15 cellular contexts compared by ENCODE assay signal in the genomic region with DNA sequence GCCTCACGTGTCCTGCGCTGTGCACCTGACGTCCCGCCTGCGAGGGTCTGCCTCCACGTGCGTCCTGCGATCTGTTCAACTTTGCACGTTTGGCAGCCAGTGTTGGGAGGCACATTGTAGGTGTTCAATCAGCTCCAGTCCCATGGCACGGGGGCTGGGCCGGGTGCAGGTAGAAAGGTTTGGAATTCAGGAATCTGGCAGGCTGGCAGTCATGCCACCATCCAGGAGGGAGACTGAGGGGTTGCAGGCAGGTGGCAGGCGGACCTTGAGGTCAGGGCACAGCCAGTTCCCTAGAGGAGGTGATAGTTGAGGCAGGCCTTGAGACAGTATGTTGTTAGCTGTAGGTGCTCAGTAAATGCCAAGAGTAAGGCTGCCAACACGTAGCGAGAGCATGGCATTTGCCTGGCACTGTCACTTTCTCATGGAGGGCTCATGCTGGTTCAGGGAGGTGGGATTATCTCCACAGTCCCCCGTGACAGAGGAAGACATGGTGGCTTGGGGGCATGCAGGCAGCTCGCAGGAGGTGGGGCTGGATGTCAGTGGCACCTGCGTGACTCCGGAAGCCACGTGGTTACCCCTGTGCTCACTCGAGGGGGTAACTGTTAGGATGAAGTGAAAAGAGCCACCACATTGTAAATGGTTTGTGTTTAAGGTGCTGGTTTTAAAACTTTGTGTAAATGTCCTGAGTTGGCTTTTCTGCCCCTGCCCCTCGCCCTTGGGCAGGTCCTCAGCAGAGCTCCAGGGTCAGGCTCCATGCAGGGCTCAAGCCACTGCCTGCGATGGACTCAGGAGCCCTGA.
"Had no signal": no experiment of that assay in that cellular context is flagged by ENCODE, and none has a peak within 500 bp of the region (broad histone marks: within the 10 kb centered on the region; RNA-seq: fewer than 3 reads in every experiment).

No MANE protein-coding gene starts in this region.

- H3K9me3 ChIP-seq: adrenal gland, esophagus squamous epithelium, pancreas, upper lobe of left lung had no signal

- H3K4me3 ChIP-seq: adrenal gland, cardiac muscle cell, esophagus squamous epithelium, neural progenitor cell, pancreas, upper lobe of left lung had no signal

- H3K27me3 ChIP-seq: adrenal gland, cardiac muscle cell, neural progenitor cell, pancreas, upper lobe of left lung had no signal

- DNase-seq: activated CD4-positive, CD25-positive, alpha-beta regulatory T cell treated with anti-CD3 and anti-CD28 coated beads, Interleukin-2, amount 50 U/mL, for 72 hours; activated T-cell treated with anti-CD3 and anti-CD28 coated beads, Interleukin-2, amount 50 U/mL, for 1 hour; adrenal gland; esophagus squamous epithelium; hippocampal formation; stimulated activated CD4-positive, alpha-beta T cell treated with anti-CD3 and anti-CD28 coated beads, Interleukin-4, amount 100 ng/mL, for 24 hours; stimulated activated naive CD4-positive, alpha-beta T cell; substantia nigra had no signal

- H3K4me1 ChIP-seq: adrenal gland had no signal

- H3K36me3 ChIP-seq: adrenal gland, cardiac muscle cell, esophagus squamous epithelium, neural progenitor cell, pancreas, upper lobe of left lung had no signal

- H3K9me3 Mint-ChIP-seq: activated naive CD4-positive, alpha-beta T cell treated with anti-CD3 and anti-CD28 coated beads, Interleukin-2, amount 50 U/mL, for 24 hours; activated T-helper 2 cell treated with anti-CD3 and anti-CD28 coated beads, Interferon-gamma antibody, Interleukin-2, Interleukin-4, amounts not matched to agents 10 μg/mL and 5 μg/mL and 100 μg/mL, durations not matched to agents 14 hours and 24 hours and 36 hours had no signal

- H3K4me3 Mint-ChIP-seq: activated naive CD4-positive, alpha-beta T cell treated with anti-CD3 and anti-CD28 coated beads, Interleukin-2, amount 50 U/mL, for 24 hours; neural progenitor cell had no signal

- H3K27ac ChIP-seq: adrenal gland, cardiac muscle cell, esophagus squamous epithelium, neural progenitor cell, pancreas, upper lobe of left lung had no signal

- H3K4me1 Mint-ChIP-seq: activated naive CD4-positive, alpha-beta T cell treated with anti-CD3 and anti-CD28 coated beads, Interleukin-2, amount 50 U/mL, for 24 hours had no signal

- H3K27ac Mint-ChIP-seq: activated naive CD4-positive, alpha-beta T cell treated with anti-CD3 and anti-CD28 coated beads, Interleukin-2, amount 50 U/mL, for 24 hours; activated T-helper 2 cell treated with anti-CD3 and anti-CD28 coated beads, Interferon-gamma antibody, Interleukin-2, Interleukin-4, amounts not matched to agents 10 μg/mL and 5 μg/mL and 100 μg/mL, durations not matched to agents 14 hours and 24 hours and 36 hours; neural progenitor cell had no signal

- H3K36me3 Mint-ChIP-seq: activated naive CD4-positive, alpha-beta T cell treated with anti-CD3 and anti-CD28 coated beads, Interleukin-2, amount 50 U/mL, for 24 hours had no signal

- ATAC-seq: pancreas, SK-N-SH treated with all-trans-retinoic acid at 6 μM for 48 hours had no signal
